Comparison of ENCODE assay signal across 26 cellular contexts in the genomic region with DNA sequence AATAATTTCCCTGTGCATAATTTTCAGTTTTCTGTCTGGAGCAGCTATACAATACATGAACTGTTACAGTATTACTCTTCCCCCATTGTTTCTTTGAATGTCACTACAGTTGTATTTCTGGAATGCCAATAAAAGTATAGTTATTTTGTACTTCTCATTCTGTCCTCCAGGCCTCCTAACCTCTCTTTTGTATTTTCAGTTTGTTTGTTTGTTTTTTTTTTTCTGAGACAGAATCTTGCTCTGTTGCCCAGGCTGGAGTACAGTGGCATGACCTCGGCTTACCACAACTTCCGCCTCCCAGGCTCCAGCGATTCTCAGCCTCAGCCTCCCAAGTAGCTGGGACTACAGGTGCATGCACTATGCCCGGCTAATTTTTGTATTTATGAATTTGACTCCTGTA.
"Had no signal": no experiment of that assay in that cellular context is flagged by ENCODE, and none has a peak within 500 bp of the region (broad histone marks: within the 10 kb centered on the region; RNA-seq: fewer than 3 reads in every experiment).

No MANE protein-coding gene starts in this region.

- H3K36me3 ChIP-seq: brain microvascular endothelial cell, cardiac muscle cell, MG63 had no signal

- H3K9me3 ChIP-seq: MG63 had no signal

- DNase-seq: activated B cell treated with CpG ODN at 0.5 μM for 24 hours; activated CD4-positive, alpha-beta T cell treated with anti-CD3 and anti-CD28 coated beads for 1 hour; activated CD4-positive, alpha-beta T cell treated with anti-CD3 and anti-CD28 coated beads, Interleukin-2, amount 10 ng/mL, durations not matched to agents 24 days and 14 days; activated CD4-positive, alpha-beta T cell treated with anti-CD3 and anti-CD28 coated beads, Interleukin-2, amount 50 U/mL, for 48 hours; activated CD8-positive, alpha-beta memory T cell treated with anti-CD3 and anti-CD28 coated beads, Interleukin-2, amount 10 ng/mL, durations not matched to agents 7 days and 5 days; activated gamma-delta T cell; activated naive CD4-positive, alpha-beta T cell treated with anti-CD3 and anti-CD28 coated beads for 36 hours; activated T-cell treated with anti-CD3 and anti-CD28 coated beads, Interleukin-2, amount 50 U/mL, for 24 hours; amygdala; brain microvascular endothelial cell; MG63; NCI-H1048; NCI-H1417; NCI-H1694; NCI-H2029; NCI-H2107; NCI-H345; NCI-H69; PC-9; SIG-M5; T-cell; T-helper 2 cell; T1000 had no signal

- H2AFZ ChIP-seq: PC-9 had no signal

- H3K4me3 ChIP-seq: cardiac muscle cell, MG63, PC-9 had no signal

- H3K27me3 ChIP-seq: brain microvascular endothelial cell, cardiac muscle cell, MG63 had no signal

- H3K4me2 ChIP-seq: KMS-11, PC-9 had no signal

- ATAC-seq: activated CD8-positive, alpha-beta memory T cell treated with anti-CD3 and anti-CD28 coated beads, Interleukin-2, amount 10 ng/mL, durations not matched to agents 7 days and 5 days; activated T-helper 17 cell treated with anti-CD3 and anti-CD28 coated beads, Interleukin-2, amount 50 U/mL, for 72 hours; T-cell had no signal

- H3K27ac ChIP-seq: brain microvascular endothelial cell, cardiac muscle cell, KMS-11, PC-9 had no signal
